In genomic region chr9:130915096-130915447, GRCh38 we compare ENCODE assay signal across 11 cellular contexts. TPM values are rescaled to one million over a fixed set of nuclear protein-coding genes. Genes with fewer than 3 reads are reported as not detected.
"Had no signal": no experiment of that assay in that cellular context is flagged by ENCODE, and none has a peak within 500 bp of the region (broad histone marks: within the 10 kb centered on the region; RNA-seq: fewer than 3 reads in every experiment).

No MANE protein-coding gene starts in this region.

- H3K9ac ChIP-seq: GM23248 had no signal

- H3K27ac ChIP-seq: GM23248, HL-60 had no signal

- H3K36me3 ChIP-seq: HAP-1 had no signal

- H2AFZ ChIP-seq: GM23248 had no signal

- H3K9me3 ChIP-seq: HAP-1 had no signal

- H3K4me1 ChIP-seq: HAP-1 had no signal

- FAIRE-seq: H54, HepG2 had no signal

- H3K4me3 ChIP-seq: GM23248, HAP-1 had no signal

- DNase-seq: GM23248, GOT3, HFFc6, Kasumi-1, KG1 had no signal

RNA-seq across cellular contexts. Expression of gene QRFP, which starts 18.5 kb away (rescaled TPM):
- total RNA-seq: GM23248, HepG2, HFFc6, HT1080 had no signal
- polyA plus RNA-seq: HepG2, IgD-negative memory B cell had no signal

RNA-seq across cellular contexts. Expression of gene FIBCD1, which starts 24.0 kb away (rescaled TPM):
- polyA plus RNA-seq: IgD-negative memory B cell had no signal
